Comparison of ENCODE assay signal across 13 cellular contexts in the genomic region with DNA sequence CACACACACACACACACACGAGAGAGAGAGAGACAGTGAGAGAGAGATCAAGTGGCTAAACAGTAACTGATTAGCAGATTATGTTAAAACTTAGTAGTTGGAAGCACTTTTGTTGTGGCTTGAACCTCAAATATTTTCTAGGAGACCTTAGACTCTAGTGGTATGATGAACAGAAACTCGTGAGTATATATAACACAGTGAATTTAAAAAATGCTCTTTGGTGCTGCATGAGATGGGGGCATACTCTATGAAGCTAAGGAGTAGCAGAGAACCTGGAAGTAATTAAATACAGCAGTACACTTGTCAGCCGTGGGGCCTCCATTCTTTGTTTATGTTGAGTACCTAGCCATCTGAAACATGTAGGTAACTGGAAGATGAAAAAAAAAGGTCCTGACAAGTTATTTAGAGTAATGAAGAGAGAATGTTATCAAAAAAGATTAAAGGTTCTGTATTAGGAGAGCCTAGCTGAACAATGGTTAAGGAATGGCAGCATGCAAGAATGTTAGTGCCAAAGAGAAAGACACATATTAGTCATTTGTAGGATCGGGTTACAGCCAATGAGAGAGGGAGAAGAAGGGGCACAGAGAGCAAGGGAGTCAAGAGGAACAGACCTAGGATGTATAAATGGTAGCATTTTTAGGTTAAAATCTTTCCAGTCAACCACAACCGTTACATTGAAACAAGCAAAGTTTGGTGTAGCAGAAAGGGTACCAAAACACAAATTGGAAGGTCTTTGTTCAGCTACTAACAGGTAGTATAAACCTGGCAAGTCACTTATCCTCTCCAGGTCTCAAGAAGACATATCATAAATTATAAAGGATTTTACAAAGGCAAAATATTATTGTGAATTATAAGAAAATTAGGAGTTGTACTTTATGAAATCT.
DNase-seq lines count a peak whose midpoint lies in the region; ATAC-seq, FAIRE-seq and TF ChIP-seq lines count a peak whose summit lies in the region.
"Had no signal": no experiment of that assay in that cellular context is flagged by ENCODE, and none has a peak within 500 bp of the region (broad histone marks: within the 10 kb centered on the region; RNA-seq: fewer than 3 reads in every experiment).

No MANE protein-coding gene starts in this region.

- DNase-seq in A549 (ENCODE audit: low read depth in 1 of 2, low spot score in 1 of 2): peak in 1 of 2 experiments; percentile 36
- DNase-seq in H7: peak; percentile 9
- DNase-seq in WTC11 (ENCODE audit: low spot score): no peak
- peak; percentile 35 for DNase-seq in iPS-NIHi7 (ENCODE audit: extremely low spot score)
- no peak for DNase-seq in coronary artery (ENCODE audit: low spot score)
- DNase-seq in tibial artery: no peak
- DNase-seq in HuH-7.5 (ENCODE audit: low spot score): no peak
- DNase-seq in stimulated activated naive CD8-positive, alpha-beta T cell treated with anti-CD3 and anti-CD28 coated beads, Interleukin-15, Interleukin-2, amounts not matched to agents 100 U/mL and 50 U/mL, for 24 hours: no peak
- DNase-seq: activated T-cell treated with anti-CD3 and anti-CD28 coated beads, Interleukin-2, amount 50 U/mL, for 48 hours; NCI-H526 treated with DMSO at 0.1 percent for 48 hours had no signal

- POLR2A ChIA-PET in A549 (lab: Yijun Ruan, JAX) (no interaction called here), WTC11 (lab: Charles Lee) (no interaction called here)

- 69% methylated on average over 5 of the region's 5 CpGs for WGBS in A549 (ENCODE audit: missing lambda C conversion rate)

- H3K4me1 Mint-ChIP-seq in WTC11: peaks cover 12% of the 10 kb centered on the region

- peaks cover 40% of the 10 kb centered on the region for H3K4me1 ChIP-seq in A549
- peaks cover 0 to 11% (median 2%) of the 10 kb centered on the region in 4 donors for H3K4me1 ChIP-seq in tibial artery

- no peaks in the 10 kb centered on the region for H3K9me3 ChIP-seq in A549
- H3K9me3 ChIP-seq in tibial artery: no peaks in the 10 kb centered on the region
- H3K9me3 ChIP-seq: vagina had no signal

- H3K27me3 Mint-ChIP-seq in WTC11 (ENCODE audit: low read depth): no peaks in the 10 kb centered on the region

- H3K27ac Mint-ChIP-seq in WTC11: peak overlapping the region; percentile 45; the same call in 1 of the 2 replicates

- no peaks in the 10 kb centered on the region for H3K36me3 Mint-ChIP-seq in WTC11
- H3K36me3 Mint-ChIP-seq: CD14-positive monocyte had no signal

- no peaks in the 10 kb centered on the region for H3K36me3 ChIP-seq in H7 (replicated peaks; ENCODE audit: control insufficient read depth, insufficient read depth, low read length)
- no peaks in the 10 kb centered on the region for H3K36me3 ChIP-seq in tibial artery
- H3K36me3 ChIP-seq: vagina had no signal

- TF ChIP-seq POLR2A in A549 (IDR thresholded peaks at IDR 0.05; ENCODE audit: low read length): no peak

- peak; percentile 84 for FAIRE-seq in A549 (lab: Jason Lieb, UNC)
- FAIRE-seq: GM12878 had no signal

- intact Hi-C loops in tibial artery (cut with DNase I; ENCODE audit: low total_unique reads): loop anchor here (10.0 kb wide), 1 partner anchor 227 kb away; no protein-coding TSS in a partner anchor

- H3K27me3 ChIP-seq in H7 (ENCODE audit: control insufficient read depth, insufficient read depth, low read length) (no peaks in the 10 kb centered on the region), tibial artery (no peaks in the 10 kb centered on the region)
- H3K27me3 ChIP-seq: vagina had no signal

- H3K4me3 Mint-ChIP-seq in WTC11: no peak overlapping the region
- H3K4me3 Mint-ChIP-seq: CD14-positive monocyte had no signal

- TF ChIP-seq RAD21 in A549 (conservative IDR thresholded peaks at IDR 0.05 in 1 of 2, IDR thresholded peaks at IDR 0.05 in 1 of 2): no peak

- no peak; a peak in 1 of 6 replicates for ATAC-seq in A549
- ATAC-seq in WTC11: peak; percentile 60; the same call in 1 of the 2 replicates
- no peak for ATAC-seq in stimulated activated naive CD8-positive, alpha-beta T cell treated with anti-CD3 and anti-CD28 coated beads, Interleukin-15, Interleukin-2, amounts not matched to agents 100 U/mL and 50 U/mL, for 24 hours
- ATAC-seq: GM12878 had no signal

- TF ChIP-seq CTCF in A549 (IDR thresholded peaks at IDR 0.05) (no peak), WTC11 (IDR thresholded peaks at IDR 0.05) (no peak), coronary artery (IDR thresholded peaks at IDR 0.05) (no peak), tibial artery (IDR thresholded peaks at IDR 0.05) (no peak)

- H3K4me3 ChIP-seq in A549 (no peak overlapping the region), H7 (ENCODE audit: insufficient read depth, low read depth, low read length) (no peak overlapping the region), coronary artery (no peak overlapping the region), tibial artery (no peak overlapping the region)
- H3K4me3 ChIP-seq: GM12878, vagina had no signal

- H3K4me2 ChIP-seq in A549: peak overlapping the region; percentile 7; the same call in 1 of the 3 replicates

- peak overlapping the region; percentile 79 to 96; a peak in 5 of 6 replicates for H3K27ac ChIP-seq in A549
- H3K27ac ChIP-seq in coronary artery: no peak overlapping the region
- H3K27ac ChIP-seq in tibial artery: peak overlapping the region in 1 of 2 donors; percentile 41

- TF ChIP-seq EP300 in A549 (IDR thresholded peaks at IDR 0.05): no peak

- H3K9me3 Mint-ChIP-seq in WTC11: no peaks in the 10 kb centered on the region
- H3K9me3 Mint-ChIP-seq: CD14-positive monocyte had no signal

- CTCF ChIA-PET in A549 (lab: Yijun Ruan, JAX) (interaction anchor here (1.0 to 1.9 kb wide), 4 partner anchors 195 to 859 kb away, joined by 3 to 5 read pairs (median 3); no protein-coding TSS in a partner anchor), WTC11 (lab: Charles Lee) (interaction anchor here (0.7 kb wide), 1 partner anchor 115 kb away, joined by 3 read pairs; no protein-coding TSS in a partner anchor)

TF ChIP-seq in A549, 52 proteins besides CTCF, POLR2A, EP300 and RAD21:
- TF ChIP-seq FOXS1 (CRISPR knock-in tag; IDR thresholded peaks at IDR 0.05) (no peak), FOSL2 (IDR thresholded peaks at IDR 0.05) (no peak), FOSL2 (CRISPR knock-in tag; IDR thresholded peaks at IDR 0.05) (0 out of 2 replicates have a peak, but pooled peaks have one; percentile 18)

TF ChIP-seq in WTC11, 78 proteins besides CTCF, POLR2A, EP300 and RAD21:
- TF ChIP-seq GRHL2 (CRISPR knock-in tag; IDR thresholded peaks at IDR 0.05; ENCODE audit: insufficient replicate concordance, severe bottlenecking) (no peak), ZNF219 (CRISPR knock-in tag; IDR thresholded peaks at IDR 0.05; ENCODE audit: borderline replicate concordance) (no peak)

Comparison
In these comparisons a context has a peak if more than half of its experiments do, and no peak if none do; other contexts are left out.
1. DNase-seq: peak in H7 (single experiment) and iPS-NIHi7 (single experiment); none in WTC11 (single experiment), coronary artery (single experiment), tibial artery (0 of 2), HuH-7.5 (single experiment) and stimulated activated naive CD8-positive, alpha-beta T cell treated with anti-CD3 and anti-CD28 coated beads, Interleukin-15, Interleukin-2, amounts not matched to agents 100 U/mL and 50 U/mL, for 24 hours (single experiment).
2. H3K27ac ChIP-seq: peak in A549 (2 of 2); none in coronary artery (0 of 2).